Comparison of ENCODE assay signal across 19 cellular contexts in genomic region chr17:81680150-81680549, GRCh38. TPM values are rescaled to one million over a fixed set of nuclear protein-coding genes. Genes with fewer than 3 reads are reported as not detected.
DNase-seq lines count a peak whose midpoint lies in the region; ATAC-seq and TF ChIP-seq lines count a peak whose summit lies in the region.
"Had no signal": no experiment of that assay in that cellular context is flagged by ENCODE, and none has a peak within 500 bp of the region (broad histone marks: within the 10 kb centered on the region; RNA-seq: fewer than 3 reads in every experiment).

No MANE protein-coding gene starts in this region.

- DNase-seq in right cardiac atrium, result no peak
- DNase-seq in left cardiac atrium, result no peak
- DNase-seq in RWPE1 (ENCODE audit: low spot score), result no peak
- no peak for DNase-seq in mesenchymal stem cell
- DNase-seq in MG63, result no peak
- no peak for DNase-seq in NCI-H524 treated with DMSO at 0.1 percent for 48 hours (lab: John Stamatoyannopoulos, UW)
- DNase-seq: ACHN; C1 segment of cervical spinal cord; CD8-positive, alpha-beta memory T cell; IMR-90; MV-4-11; NCI-H1105 treated with DMSO at 0.1 percent for 48 hours; NCI-H1694; NCI-H2081; NCI-H2171 treated with DMSO at 0.1 percent for 48 hours; NCI-H526; Right ventricle myocardium superior had no signal

- no peak overlapping the region for H2BK5ac ChIP-seq in mesenchymal stem cell (ENCODE audit: low read depth, low read length, poor library complexity, severe bottlenecking)

- H3K27me3 ChIP-seq in right cardiac atrium (ENCODE audit: control insufficient read depth, insufficient read depth) (no peaks in the 10 kb centered on the region), mesenchymal stem cell (ENCODE audit: control insufficient read depth in 1 of 2, insufficient read depth in 1 of 2, low read length in 2 of 2) (no peaks in the 10 kb centered on the region), MG63 (no peaks in the 10 kb centered on the region)

- H3K18ac ChIP-seq in mesenchymal stem cell (ENCODE audit: low read depth in 1 of 2, low read length in 2 of 2), result no peak overlapping the region

- H2BK12ac ChIP-seq in mesenchymal stem cell (ENCODE audit: low read length in 2 of 2), result no peak overlapping the region

- POLR2A ChIA-PET in RWPE1 (lab: Yijun Ruan, JAX; ENCODE audit: low non-redundant PET), result no interaction called here

- H3K9ac ChIP-seq in mesenchymal stem cell (ENCODE audit: low read length), result no peak overlapping the region

- no peak for ATAC-seq in right cardiac atrium
- no peak for ATAC-seq in left cardiac atrium
- no peak for ATAC-seq in GM19452 (IDR thresholded peaks at IDR 0.05; ENCODE audit: unreplicated experiment)

- H3K14ac ChIP-seq in mesenchymal stem cell (ENCODE audit: low read length in 2 of 2), result no peak overlapping the region

- H3K4me1 ChIP-seq in right cardiac atrium (ENCODE audit: control insufficient read depth, insufficient read depth, low read length) (peaks cover 5% of the 10 kb centered on the region), mesenchymal stem cell (ENCODE audit: control insufficient read depth, insufficient read depth, low read depth, low read length) (peaks cover 43% of the 10 kb centered on the region)

- no peak overlapping the region for H3K4ac ChIP-seq in mesenchymal stem cell (ENCODE audit: low read depth in 1 of 2, low read length in 2 of 2)

- peak overlapping the region; percentile 37 for H3K27ac ChIP-seq in right cardiac atrium (ENCODE audit: low read length)
- H3K27ac ChIP-seq in RWPE1, result peak overlapping the region; percentile 53
- no peak overlapping the region for H3K27ac ChIP-seq in mesenchymal stem cell (ENCODE audit: low read length, poor library complexity, severe bottlenecking)

- WGBS in right cardiac atrium, result 69% methylated on average over 11 of the region's 11 CpGs
- WGBS in mesenchymal stem cell, result 94% methylated on average over 11 of the region's 11 CpGs

- H3K9me3 ChIP-seq in right cardiac atrium (ENCODE audit: control insufficient read depth, low read length) (no peaks in the 10 kb centered on the region), mesenchymal stem cell (ENCODE audit: control insufficient read depth, low read length) (no peaks in the 10 kb centered on the region), MG63 (no peaks in the 10 kb centered on the region)
- H3K9me3 ChIP-seq: HAP-1 had no signal

- no peak overlapping the region for H4K91ac ChIP-seq in mesenchymal stem cell (ENCODE audit: low read length)

- intact Hi-C loops in right cardiac atrium (cut with DNase I), result no loop called here
- intact Hi-C loops in left cardiac atrium (cut with DNase I), result no loop called here

- no peak overlapping the region for H3K4me2 ChIP-seq in mesenchymal stem cell (ENCODE audit: low read length, poor library complexity, severe bottlenecking)

- H3K79me1 ChIP-seq in mesenchymal stem cell (replicated peaks; ENCODE audit: low read length, poor library complexity, severe bottlenecking), result peaks cover 10% of the 10 kb centered on the region

- peak overlapping the region; percentile 14 for H2AK5ac ChIP-seq in mesenchymal stem cell (ENCODE audit: low read length, severe bottlenecking)

- peaks cover 17 to 21% of the 10 kb centered on the region in 2 experiments for H3K36me3 ChIP-seq in mesenchymal stem cell (ENCODE audit: control insufficient read depth in 1 of 2, insufficient read depth in 2 of 2, low read depth in 1 of 2, low read length in 2 of 2)
- peaks cover 34% of the 10 kb centered on the region for H3K36me3 ChIP-seq in MG63

- no peak overlapping the region for H2BK120ac ChIP-seq in mesenchymal stem cell (ENCODE audit: low read depth, low read length)

- CTCF ChIA-PET in RWPE1 (lab: Yijun Ruan, JAX), result no interaction called here

- no peak overlapping the region for H2AFZ ChIP-seq in mesenchymal stem cell (ENCODE audit: low read depth, low read length)

- TF ChIP-seq CTCF in RWPE1 (conservative IDR thresholded peaks at IDR 0.05; ENCODE audit: low read depth), result no peak

- H2BK15ac ChIP-seq in mesenchymal stem cell (ENCODE audit: low read depth, poor library complexity, severe bottlenecking), result no peak overlapping the region

- no peak overlapping the region for H3K23ac ChIP-seq in mesenchymal stem cell (ENCODE audit: low read length in 2 of 2)

- no peak overlapping the region for H4K8ac ChIP-seq in mesenchymal stem cell (ENCODE audit: low read length)

- H3K4me3 ChIP-seq in right cardiac atrium (ENCODE audit: low read length) (no peak overlapping the region), mesenchymal stem cell (ENCODE audit: insufficient read depth in 1 of 2, low read depth in 1 of 2, low read length in 2 of 2) (no peak overlapping the region), MG63 (no peak overlapping the region)
- H3K4me3 ChIP-seq: HAP-1 had no signal

RNA-seq across cellular contexts. Expression of gene ARL16, which starts 3.4 kb away (rescaled TPM):
- 10 to 100 TPM; 13.2 to 24.4 (median 16.8) TPM for total RNA-seq in right cardiac atrium
- polyA plus RNA-seq in right cardiac atrium, result 20.9 TPM
- 10 to 100 TPM; 12.2 to 22.3 TPM for total RNA-seq in left cardiac atrium
- 32.6 TPM for polyA plus RNA-seq in mesenchymal stem cell (2013, experiment 1 of 2)
- 33.3 TPM for polyA plus RNA-seq in mesenchymal stem cell (2013, experiment 2 of 2)
- 35.0 and 47.8 TPM in 2 replicates for total RNA-seq in MG63 (2014; rRNA removed; shearing (Covaris generic); ENCODE audit: low replicate concordance)

RNA-seq across cellular contexts. Expression of gene HGS, which starts 3.7 kb away (rescaled TPM):
- total RNA-seq in right cardiac atrium (10 to 100 TPM; 42.1 to 50.3 (median 47.9) TPM), left cardiac atrium (10 to 100 TPM; 42.3 to 52.6 TPM)
- polyA plus RNA-seq in right cardiac atrium, result 48.6 TPM
- 51.0 TPM for polyA plus RNA-seq in mesenchymal stem cell (2013, experiment 1 of 2)
- polyA plus RNA-seq in mesenchymal stem cell (2013, experiment 2 of 2), result 49.3 TPM
- total RNA-seq in MG63 (2014; rRNA removed; shearing (Covaris generic); ENCODE audit: low replicate concordance), result 102 and 116 TPM in 2 replicates

RNA-seq across cellular contexts. Expression of gene CCDC137, which starts 13.6 kb away (rescaled TPM):
- total RNA-seq in right cardiac atrium, result 1 to 10 TPM; 5.0 to 7.8 (median 6.7) TPM
- polyA plus RNA-seq in right cardiac atrium, result 10.9 TPM
- total RNA-seq in left cardiac atrium, result 1 to 10 TPM; 7.2 to 8.9 TPM
- 19.8 TPM for polyA plus RNA-seq in mesenchymal stem cell (2013, experiment 1 of 2)
- polyA plus RNA-seq in mesenchymal stem cell (2013, experiment 2 of 2), result 17.9 TPM
- total RNA-seq in MG63 (2014; rRNA removed; shearing (Covaris generic); ENCODE audit: low replicate concordance), result 55.2 and 133 TPM in 2 replicates

RNA-seq across cellular contexts. Expression of gene OXLD1, which starts 13.7 kb away (rescaled TPM):
- total RNA-seq in right cardiac atrium (10 to 100 TPM; 20.7 to 27.9 (median 24.6) TPM), left cardiac atrium (10 to 100 TPM; 20.9 to 23.6 TPM)
- 41.0 TPM for polyA plus RNA-seq in right cardiac atrium
- 25.4 TPM for polyA plus RNA-seq in mesenchymal stem cell (2013, experiment 1 of 2)
- 26.0 TPM for polyA plus RNA-seq in mesenchymal stem cell (2013, experiment 2 of 2)
- 61.1 and 64.7 TPM in 2 replicates for total RNA-seq in MG63 (2014; rRNA removed; shearing (Covaris generic); ENCODE audit: low replicate concordance)

RNA-seq across cellular contexts. Expression of gene MRPL12, which starts 23.0 kb away (rescaled TPM):
- total RNA-seq in right cardiac atrium, result 100 to 1,000 TPM in 3 of 4 donors, 10 to 100 TPM in 1; 83.3 to 142 (median 112) TPM
- 310 TPM for polyA plus RNA-seq in right cardiac atrium
- total RNA-seq in left cardiac atrium, result 100 to 1,000 TPM; 133 TPM
- 57.7 TPM for polyA plus RNA-seq in mesenchymal stem cell (2013, experiment 1 of 2)
- polyA plus RNA-seq in mesenchymal stem cell (2013, experiment 2 of 2), result 59.4 TPM
- total RNA-seq in MG63 (2014; rRNA removed; shearing (Covaris generic); ENCODE audit: low replicate concordance), result 146 and 225 TPM in 2 replicates
